9 cellular contexts compared by ENCODE assay signal in genomic region chr4:115113382-115114106, GRCh38.
DNase-seq lines count a peak whose midpoint lies in the region; ATAC-seq lines count a peak whose summit lies in the region.
"Had no signal": no experiment of that assay in that cellular context is flagged by ENCODE, and none has a peak within 500 bp of the region (broad histone marks: within the 10 kb centered on the region; RNA-seq: fewer than 3 reads in every experiment).

Gene NDST4 (minus strand): TSS chr4:115113620. CDS start chr4:115077036, 36,584 bp downstream.

- ATAC-seq in HG03342 (IDR thresholded peaks at IDR 0.05; ENCODE audit: unreplicated experiment) = no peak
- no peak for ATAC-seq in HG02798 (IDR thresholded peaks at IDR 0.05; ENCODE audit: poor library complexity, unreplicated experiment)
- no peak for ATAC-seq in GM19324 (IDR thresholded peaks at IDR 0.05; ENCODE audit: low FRiP score, unreplicated experiment)

- DNase-seq in ELF-1 (ENCODE audit: low read depth, low spot score) (peak; percentile 15), NCI-H446 treated with DMSO at 0.1 percent for 48 hours (lab: John Stamatoyannopoulos, UW) (peak; percentile 99), ecto neural progenitor cell (ENCODE audit: low spot score) (peak; percentile 61), pons (ENCODE audit: low spot score) (peak; percentile 46)
- DNase-seq in activated CD4-positive, alpha-beta T cell treated with anti-CD3 and anti-CD28 coated beads for 4 hours = no peak
- DNase-seq: activated gamma-delta T cell treated with Interleukin-2 at 50 U/mL for 16 hours had no signal

Comparison
In these comparisons a context has a peak if more than half of its experiments do, and no peak if none do; other contexts are left out.
1. DNase-seq: peak in ELF-1 (single experiment), NCI-H446 treated with DMSO at 0.1 percent for 48 hours (single experiment), ecto neural progenitor cell (single experiment) and pons (single experiment); none in activated CD4-positive, alpha-beta T cell treated with anti-CD3 and anti-CD28 coated beads for 4 hours (0 of 2).